In genomic region chr6:161284653-161285052, GRCh38 we compare ENCODE assay signal across 1 cellular context.
A peak's percentile ranks its signal among the peaks of the same experiment; 100 is the strongest.
TF ChIP-seq lines count a peak whose summit lies in the region.

No MANE protein-coding gene starts in this region.

TF ChIP-seq in HCT116, 20 proteins besides CTCF, POLR2A, EP300 and RAD21:
- TF ChIP-seq ZBTB33 (IDR thresholded peaks at IDR 0.05; ENCODE audit: extremely low read depth, insufficient replicate concordance, low read length) (no peak), FOSL1 (IDR thresholded peaks at IDR 0.05; ENCODE audit: low read depth) (peak; percentile 79), CBX3 (IDR thresholded peaks at IDR 0.05; ENCODE audit: low read depth) (peak; percentile 73), MAX (IDR thresholded peaks at IDR 0.05) (peak; percentile 35; the same call in 1 of the 2 replicates), JUND (IDR thresholded peaks at IDR 0.05) (peak; percentile 77), SP1 (IDR thresholded peaks at IDR 0.05; ENCODE audit: low read depth) (peak; percentile 71), EZH2 (IDR thresholded peaks at IDR 0.05) (no peak)
